ENCODE assay signal across 15 cellular contexts in the genomic region with DNA sequence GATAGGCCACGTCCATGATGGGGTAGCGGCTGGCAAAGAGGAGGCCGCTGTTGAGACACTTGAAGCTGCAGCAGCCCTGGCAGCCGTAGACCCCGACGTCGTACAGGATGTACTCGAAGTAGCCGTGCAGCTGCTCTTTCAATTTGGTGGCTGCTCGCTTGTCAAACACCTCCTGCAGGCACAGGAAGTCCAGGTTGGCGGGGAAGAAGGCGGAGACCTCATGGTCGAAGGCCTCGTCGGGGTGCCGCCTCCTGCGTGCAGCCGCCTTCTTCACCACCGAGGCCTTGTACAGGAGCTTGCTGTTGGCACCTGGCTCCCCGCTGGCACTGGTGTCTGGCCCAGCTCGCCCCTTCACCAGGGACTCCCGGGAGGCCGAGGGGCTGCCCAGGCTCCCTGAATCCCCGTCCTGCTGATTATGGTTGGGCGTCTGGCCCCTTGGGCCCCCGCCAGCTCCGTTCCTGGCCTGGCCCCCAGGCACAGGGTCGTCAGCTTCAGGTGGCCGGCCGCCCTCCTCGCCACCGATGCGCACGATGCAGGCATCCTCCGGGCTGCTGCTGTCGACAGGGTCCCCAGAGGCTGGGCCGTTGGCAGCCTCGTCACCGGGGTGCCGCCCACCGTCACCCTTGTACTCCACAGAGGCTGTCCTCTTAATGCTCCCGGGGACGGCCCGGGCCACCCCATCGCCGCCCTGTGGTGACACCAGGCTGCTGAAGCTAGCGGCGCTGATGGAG.
A peak's percentile ranks its signal among the peaks of the same experiment; 100 is the strongest.
DNase-seq lines count a peak whose midpoint lies in the region; ATAC-seq and TF ChIP-seq lines count a peak whose summit lies in the region.
"Had no signal": no experiment of that assay in that cellular context is flagged by ENCODE, and none has a peak within 500 bp of the region (broad histone marks: within the 10 kb centered on the region; RNA-seq: fewer than 3 reads in every experiment).

No MANE protein-coding gene starts in this region.

- peak; percentile 45 for DNase-seq in activated CD4-positive, alpha-beta T cell treated with anti-CD3 and anti-CD28 coated beads for 48 hours
- DNase-seq in activated CD4-positive, alpha-beta T cell treated with anti-CD3 and anti-CD28 coated beads, Interleukin-2, amount 50 U/mL, for 48 hours = no peak
- DNase-seq in NCI-H510A treated with DMSO at 0.1 percent for 48 hours (lab: John Stamatoyannopoulos, UW) (peak; percentile 43), osteoblast (ENCODE audit: insufficient read length, low spot score, missing footprints) (peak; percentile 59), inferior parietal cortex (ENCODE audit: extremely low spot score) (no peak), brain microvascular endothelial cell (no peak)
- DNase-seq in activated effector memory CD4-positive, alpha-beta T cell treated with anti-CD3 and anti-CD28 coated beads, Interleukin-2, amount 50 U/mL, for 16 hours = peak; percentile 72
- DNase-seq: effector CD8-positive, alpha-beta T cell; NK-92 treated with Interleukin-12 subunit alpha and Interleukin-12 subunit beta, amount 100 ng/mL, for 24 hours had no signal

- H3K9me3 ChIP-seq in osteoblast (ENCODE audit: low read depth, low read length) = no peaks in the 10 kb centered on the region
- H3K9me3 ChIP-seq: ascending aorta had no signal

- no peak for TF ChIP-seq CTCF in osteoblast (IDR thresholded peaks at IDR 0.05; ENCODE audit: extremely low read depth, low read depth, low read length)
- no peak for TF ChIP-seq CTCF in brain microvascular endothelial cell (IDR thresholded peaks at IDR 0.05; ENCODE audit: low read depth, low read length, missing control alignments)

- H4K20me1 ChIP-seq in osteoblast (ENCODE audit: insufficient read depth, low read length) = no peaks in the 10 kb centered on the region

- no peak overlapping the region for H3K27ac ChIP-seq in osteoblast (ENCODE audit: low read depth, low read length)
- no peak overlapping the region for H3K27ac ChIP-seq in brain microvascular endothelial cell
- H3K27ac ChIP-seq: ascending aorta, neural progenitor cell, SK-N-MC had no signal

- H3K4me3 ChIP-seq in osteoblast (ENCODE audit: insufficient read depth, low read length) (no peak overlapping the region), brain microvascular endothelial cell (ENCODE audit: low read depth, low read length) (no peak overlapping the region)
- H3K4me3 ChIP-seq: ascending aorta, neural progenitor cell, SK-N-MC, skin epidermis had no signal

- no peaks in the 10 kb centered on the region for H3K79me2 ChIP-seq in osteoblast (ENCODE audit: insufficient read depth, low read length)

- ATAC-seq in GM18502 (IDR thresholded peaks at IDR 0.05; ENCODE audit: poor library complexity, unreplicated experiment) = no peak
- ATAC-seq: WTC11 had no signal

- no peaks in the 10 kb centered on the region for H3K4me1 ChIP-seq in osteoblast (ENCODE audit: insufficient read depth, low read length)
- H3K4me1 ChIP-seq: ascending aorta had no signal

- no peak overlapping the region for H3K4me2 ChIP-seq in osteoblast (ENCODE audit: insufficient read depth, low read length)
- H3K4me2 ChIP-seq: neural progenitor cell had no signal

- no peaks in the 10 kb centered on the region for H3K36me3 ChIP-seq in osteoblast (ENCODE audit: insufficient read depth, low read length)
- H3K36me3 ChIP-seq in brain microvascular endothelial cell (replicated peaks) = no peaks in the 10 kb centered on the region
- H3K36me3 ChIP-seq: ascending aorta, neural progenitor cell had no signal

- H2AFZ ChIP-seq in osteoblast (ENCODE audit: low read length) = no peak overlapping the region
- H2AFZ ChIP-seq: neural progenitor cell had no signal

- in situ Hi-C loops in brain microvascular endothelial cell (cut with HindIII; ENCODE audit: low pct_ligation_motif_present, low sequenced_read_pairs) = no loop called here

- peaks cover 3% of the 10 kb centered on the region for H3K27me3 ChIP-seq in osteoblast (ENCODE audit: insufficient read depth, low read length)
- peaks cover 2% of the 10 kb centered on the region for H3K27me3 ChIP-seq in brain microvascular endothelial cell (replicated peaks)
- H3K27me3 ChIP-seq: ascending aorta, neural progenitor cell had no signal

Comparison
In these comparisons a context has a peak if more than half of its experiments do, and no peak if none do; other contexts are left out.
1. DNase-seq: peak in activated CD4-positive, alpha-beta T cell treated with anti-CD3 and anti-CD28 coated beads for 48 hours (single experiment), NCI-H510A treated with DMSO at 0.1 percent for 48 hours (single experiment), activated effector memory CD4-positive, alpha-beta T cell treated with anti-CD3 and anti-CD28 coated beads, Interleukin-2, amount 50 U/mL, for 16 hours (single experiment) and osteoblast (single experiment); none in activated CD4-positive, alpha-beta T cell treated with anti-CD3 and anti-CD28 coated beads, Interleukin-2, amount 50 U/mL, for 48 hours (0 of 2), inferior parietal cortex (single experiment) and brain microvascular endothelial cell (single experiment).